Comparison of ENCODE assay signal across 20 cellular contexts in the genomic region with DNA sequence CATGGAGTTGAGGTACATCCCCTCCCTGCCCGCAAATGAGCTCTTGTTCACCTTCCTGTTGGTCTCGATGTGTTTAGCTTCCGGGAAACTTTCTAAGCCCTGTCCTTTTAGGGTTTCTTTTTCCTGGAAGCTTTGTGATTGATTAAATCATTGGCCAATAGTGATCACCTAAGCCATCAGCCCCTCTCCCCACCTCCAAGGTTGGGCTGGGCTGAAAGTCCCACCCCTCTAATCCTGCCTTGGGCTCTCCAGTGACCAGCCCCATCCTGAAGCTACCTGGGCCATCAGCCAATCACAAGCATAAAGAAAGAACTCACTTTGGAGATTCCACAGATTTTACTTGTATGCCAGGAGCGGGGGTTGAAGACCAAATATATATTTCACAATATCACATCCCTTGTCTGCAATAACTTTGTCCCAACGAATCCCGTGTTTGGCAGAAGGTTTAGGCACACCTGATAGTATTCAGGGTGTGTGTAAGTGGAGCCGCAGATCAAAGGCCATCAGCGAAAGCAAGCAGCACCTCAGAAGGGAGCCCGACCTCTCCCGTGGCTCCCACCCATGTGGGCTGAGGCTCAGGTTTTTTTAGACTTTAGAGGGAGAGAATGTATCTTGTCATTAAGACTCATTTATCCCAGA. TPM values are rescaled to one million over a fixed set of nuclear protein-coding genes. Genes with fewer than 3 reads are reported as not detected.
"Had no signal": no experiment of that assay in that cellular context is flagged by ENCODE, and none has a peak within 500 bp of the region (broad histone marks: within the 10 kb centered on the region; RNA-seq: fewer than 3 reads in every experiment).

No MANE protein-coding gene starts in this region.

- H3K27ac ChIP-seq: coronary artery, gastrocnemius medialis, heart left ventricle, neutrophil, suprapubic skin had no signal

- H3K27me3 Mint-ChIP-seq: activated CD8-positive, alpha-beta T cell treated with anti-CD3 and anti-CD28 coated beads for 36 hours; stimulated activated naive CD8-positive, alpha-beta T cell treated with anti-CD3 and anti-CD28 coated beads, Interleukin-15, Interleukin-2, amounts not matched to agents 100 ng/mL and 50 ng/mL, for 24 hours had no signal

- FAIRE-seq: islet of Langerhans, TTC549 had no signal

- H3K4me3 ChIP-seq: coronary artery, gastrocnemius medialis, heart left ventricle, suprapubic skin had no signal

- H3K9me3 Mint-ChIP-seq: activated B cell treated with CpG ODN at 0.5 μM for 24 hours; activated CD8-positive, alpha-beta T cell treated with anti-CD3 and anti-CD28 coated beads for 36 hours; activated T-cell treated with anti-CD3 and anti-CD28 coated beads, Interleukin-2, amount 50 U/mL, for 4 hours; central memory CD8-positive, alpha-beta T cell; naive thymus-derived CD8-positive, alpha-beta T cell; stimulated activated naive CD8-positive, alpha-beta T cell treated with anti-CD3 and anti-CD28 coated beads, Interleukin-15, Interleukin-2, amounts not matched to agents 100 ng/mL and 50 ng/mL, for 24 hours had no signal

- H3K36me3 Mint-ChIP-seq: brain; naive thymus-derived CD8-positive, alpha-beta T cell had no signal

- DNase-seq: activated B cell treated with CpG ODN at 0.5 μM for 24 hours; activated CD4-positive, alpha-beta T cell treated with anti-CD3 and anti-CD28 coated beads for 48 hours; activated CD8-positive, alpha-beta T cell treated with anti-CD3 and anti-CD28 coated beads for 36 hours; activated effector memory CD4-positive, alpha-beta T cell treated with Interleukin-2 at 50 U/mL for 16 hours; activated naive CD4-positive, alpha-beta T cell treated with anti-CD3 and anti-CD28 coated beads, Interleukin-2, amount 50 U/mL, for 16 hours; activated T-cell treated with anti-CD3 and anti-CD28 coated beads, Interleukin-2, amount 50 U/mL, for 4 hours; amygdala; gastrocnemius medialis; heart left ventricle; naive thymus-derived CD8-positive, alpha-beta T cell; SW 1271 had no signal

- H3K4me1 Mint-ChIP-seq: activated B cell treated with CpG ODN at 0.5 μM for 24 hours had no signal

- H3K4me3 Mint-ChIP-seq: activated B cell treated with CpG ODN at 0.5 μM for 24 hours; activated CD8-positive, alpha-beta T cell treated with anti-CD3 and anti-CD28 coated beads for 36 hours; activated T-cell treated with anti-CD3 and anti-CD28 coated beads, Interleukin-2, amount 50 U/mL, for 4 hours; brain; central memory CD8-positive, alpha-beta T cell; naive thymus-derived CD8-positive, alpha-beta T cell; stimulated activated naive CD8-positive, alpha-beta T cell treated with anti-CD3 and anti-CD28 coated beads, Interleukin-15, Interleukin-2, amounts not matched to agents 100 ng/mL and 50 ng/mL, for 24 hours had no signal

- H3K36me3 ChIP-seq: gastrocnemius medialis, heart left ventricle, suprapubic skin had no signal

- H3K4me1 ChIP-seq: gastrocnemius medialis had no signal

- H3K9me3 ChIP-seq: gastrocnemius medialis, heart left ventricle, neutrophil, suprapubic skin had no signal

- H3K27ac Mint-ChIP-seq: activated B cell treated with CpG ODN at 0.5 μM for 24 hours; activated CD8-positive, alpha-beta T cell treated with anti-CD3 and anti-CD28 coated beads for 36 hours; stimulated activated naive CD8-positive, alpha-beta T cell treated with anti-CD3 and anti-CD28 coated beads, Interleukin-15, Interleukin-2, amounts not matched to agents 100 ng/mL and 50 ng/mL, for 24 hours had no signal

- H3K27me3 ChIP-seq: gastrocnemius medialis, heart left ventricle, neutrophil had no signal

- ATAC-seq: activated CD8-positive, alpha-beta T cell treated with anti-CD3 and anti-CD28 coated beads for 36 hours; activated T-cell treated with anti-CD3 and anti-CD28 coated beads, Interleukin-2, amount 50 U/mL, for 4 hours; gastrocnemius medialis; heart left ventricle; naive thymus-derived CD8-positive, alpha-beta T cell had no signal

RNA-seq across cellular contexts. Expression of gene ROPN1L, which starts 20.3 kb away (rescaled TPM):
- total RNA-seq: activated CD8-positive, alpha-beta T cell treated with anti-CD3 and anti-CD28 coated beads for 36 hours; skeletal muscle tissue had no signal
